In the genomic region with DNA sequence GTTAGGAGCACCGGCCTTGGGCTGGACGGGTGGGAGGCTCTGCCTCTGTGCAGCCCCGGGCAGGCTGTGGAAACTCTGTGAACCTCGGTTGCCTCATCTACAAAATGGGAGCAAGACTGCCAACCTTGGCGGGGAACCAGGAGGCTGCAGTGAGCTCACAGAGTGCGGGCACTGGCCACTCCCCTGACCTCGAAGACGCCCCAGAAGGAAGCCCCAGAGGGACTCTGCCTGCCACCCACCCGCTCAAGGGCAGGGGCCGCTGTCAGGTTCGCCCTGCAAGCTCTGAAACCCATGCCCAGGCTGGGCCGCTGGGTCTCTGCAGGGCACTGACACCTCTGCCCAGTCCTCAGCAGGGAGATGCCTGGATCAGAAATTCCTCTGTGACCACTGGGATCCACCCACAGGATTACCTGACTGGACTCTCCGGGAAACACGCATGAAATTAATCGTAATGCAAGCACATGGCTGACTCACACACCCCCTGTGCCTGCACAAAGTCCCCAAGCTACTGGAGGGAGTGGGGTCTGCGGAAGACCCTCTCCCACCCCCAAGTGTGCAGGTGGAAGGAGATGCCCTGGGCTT, we compare ENCODE assay signal across 26 cellular contexts. TPM values are rescaled to one million over a fixed set of nuclear protein-coding genes. Genes with fewer than 3 reads are reported as not detected.
DNase-seq lines count a peak whose midpoint lies in the region; ATAC-seq and TF ChIP-seq lines count a peak whose summit lies in the region.
"Had no signal": no experiment of that assay in that cellular context is flagged by ENCODE, and none has a peak within 500 bp of the region (broad histone marks: within the 10 kb centered on the region; RNA-seq: fewer than 3 reads in every experiment).

No MANE protein-coding gene starts in this region.

- ATAC-seq in right lobe of liver, result peak in 1 of 4 donors; percentile 36
- no peak for ATAC-seq in GM19467 (IDR thresholded peaks at IDR 0.05; ENCODE audit: unreplicated experiment)
- ATAC-seq: activated T-cell treated with anti-CD3 and anti-CD28 coated beads, Interleukin-2, amount 50 U/mL, for 72 hours; SK-N-SH treated with all-trans-retinoic acid at 6 μM for 48 hours had no signal

- H4K20me1 ChIP-seq in BLaER1, result no peaks in the 10 kb centered on the region

- no peaks in the 10 kb centered on the region for H3K27me3 ChIP-seq in BLaER1
- H3K27me3 ChIP-seq in breast epithelium, result peaks cover 0 to 5% of the 10 kb centered on the region in 2 donors
- no peaks in the 10 kb centered on the region for H3K27me3 ChIP-seq in right lobe of liver
- H3K27me3 ChIP-seq: MG63, neutrophil, upper lobe of right lung had no signal

- no peak for TF ChIP-seq POLR2A in breast epithelium (IDR thresholded peaks at IDR 0.05)
- no peak for TF ChIP-seq POLR2A in right lobe of liver (IDR thresholded peaks at IDR 0.05)

- H3K27ac ChIP-seq in BLaER1 (no peak overlapping the region), breast epithelium (no peak overlapping the region), right lobe of liver (peak overlapping the region; percentile 55 to 95 (median 82))
- H3K27ac ChIP-seq: adrenal gland, esophagus muscularis mucosa, neutrophil, upper lobe of right lung had no signal

- WGBS in right lobe of liver (ENCODE audit: insufficient coverage, low coverage, low lambda C conversion rate, missing lambda C conversion rate), result 61% methylated on average over 4 of the region's 16 CpGs

- H3K4me3 ChIP-seq in BLaER1 (no peak overlapping the region), breast epithelium (peak overlapping the region in 2 of 3 donors; percentile 38 to 59), right lobe of liver (no peak overlapping the region)
- H3K4me3 ChIP-seq: adrenal gland, esophagus muscularis mucosa, MG63, smooth muscle cell, upper lobe of right lung had no signal

- H3K4me2 ChIP-seq in BLaER1, result peak overlapping the region; percentile 50
- H3K4me2 ChIP-seq: smooth muscle cell had no signal

- no peaks in the 10 kb centered on the region for H3K9me3 ChIP-seq in BLaER1
- no peaks in the 10 kb centered on the region for H3K9me3 ChIP-seq in breast epithelium
- H3K9me3 ChIP-seq in right lobe of liver, result no peaks in the 10 kb centered on the region
- H3K9me3 ChIP-seq: adrenal gland, esophagus muscularis mucosa, MG63, neutrophil, upper lobe of right lung had no signal

- no peaks in the 10 kb centered on the region for H3K36me3 ChIP-seq in BLaER1
- no peaks in the 10 kb centered on the region for H3K36me3 ChIP-seq in breast epithelium
- no peaks in the 10 kb centered on the region for H3K36me3 ChIP-seq in right lobe of liver
- H3K36me3 ChIP-seq: adrenal gland, esophagus muscularis mucosa, MG63, neutrophil, upper lobe of right lung had no signal

- H3K9ac ChIP-seq in BLaER1, result no peak overlapping the region

- peaks cover 54% of the 10 kb centered on the region for H3K4me1 ChIP-seq in BLaER1
- H3K4me1 ChIP-seq in breast epithelium, result no peaks in the 10 kb centered on the region
- peaks cover 0 to 19% (median 8%) of the 10 kb centered on the region in 4 donors for H3K4me1 ChIP-seq in right lobe of liver
- H3K4me1 ChIP-seq: adrenal gland, esophagus muscularis mucosa, upper lobe of right lung had no signal

- no peak for TF ChIP-seq CTCF in breast epithelium (IDR thresholded peaks at IDR 0.05)
- no peak for TF ChIP-seq CTCF in right lobe of liver (IDR thresholded peaks at IDR 0.05)

- DNase-seq in LoVo (ENCODE audit: low spot score), result peak; percentile 28
- no peak for DNase-seq in breast epithelium (ENCODE audit: low spot score in 2 of 2)
- DNase-seq in right lobe of liver, result peak in 1 of 3 donors; percentile 49
- no peak for DNase-seq in DMS 273 (lab: John Stamatoyannopoulos, UW; ENCODE audit: unreplicated experiment)
- DNase-seq in ureter (ENCODE audit: low spot score), result no peak
- no peak for DNase-seq in SIG-M5 treated with dmso at 0.1 percent for 504 hours (lab: John Stamatoyannopoulos, UW; ENCODE audit: unreplicated experiment)
- DNase-seq: ACHN; activated CD4-positive, alpha-beta T cell treated with anti-CD3 and anti-CD28 coated beads, Interleukin-2, amount 10 ng/mL, durations not matched to agents 7 days and 5 days; activated naive CD4-positive, alpha-beta T cell treated with Interleukin-2 at 50 U/mL for 16 hours; activated T-cell treated with anti-CD3 and anti-CD28 coated beads, Interleukin-2, amount 50 U/mL, for 72 hours; HFFc6; hippocampal formation; IMR-90; MG63; NCI-H1436; NK-92 treated with Interleukin-12 subunit alpha and Interleukin-12 subunit beta, amount 100 ng/mL, for 24 hours; upper lobe of right lung had no signal

- intact Hi-C loops in breast epithelium (cut with DNase I; ENCODE audit: low total_unique reads), result no loop called here
- intact Hi-C loops in right lobe of liver (cut with DNase I), result no loop called here

RNA-seq across cellular contexts. Expression of a gene that starts 7.4 kb away (rescaled TPM):
- not detected for total RNA-seq in breast epithelium
- under 1 TPM in 3 of 6 experiments, not detected in 3; 0.09 to 0.80 (median 0.62) TPM for total RNA-seq in right lobe of liver
- total RNA-seq in ureter, result 9.0 TPM
- total RNA-seq: activated CD4-positive, alpha-beta T cell treated with anti-CD3 and anti-CD28 coated beads, Interleukin-2, amount 10 ng/mL, durations not matched to agents 7 days and 5 days; activated T-cell treated with anti-CD3 and anti-CD28 coated beads, Interleukin-2, amount 50 U/mL, for 72 hours; esophagus muscularis mucosa; HFFc6; IMR-90; myocyte; smooth muscle cell; T-helper 2 cell treated with Interferon-gamma antibody and Interleukin-4, amounts not matched to agents 100 ng/mL and 5 ng/mL, for 36 hours had no signal

RNA-seq across cellular contexts. Expression of a gene that starts 30.8 kb away (rescaled TPM):
- total RNA-seq in breast epithelium, result 10 to 100 TPM in 1 of 3 donors, 1 to 10 TPM in 2; 5.6 to 19.0 (median 8.6) TPM
- 1 to 10 TPM; 1.3 to 4.8 (median 4.1) TPM for total RNA-seq in right lobe of liver
- total RNA-seq in ureter, result 16.6 TPM

RNA-seq across cellular contexts. Expression of a gene that starts 50.9 kb away (rescaled TPM):
- 1 to 10 TPM; 5.6 to 8.8 (median 6.2) TPM for total RNA-seq in breast epithelium
- 1 to 10 TPM; 2.9 to 8.7 (median 6.4) TPM for total RNA-seq in right lobe of liver
- total RNA-seq in ureter, result 12.8 TPM

Comparison
In these comparisons a context has a peak if more than half of its experiments do, and no peak if none do; other contexts are left out.
1. H3K27ac ChIP-seq: peak in right lobe of liver (3 of 3); none in BLaER1 (single experiment) and breast epithelium (0 of 2).
2. H3K4me3 ChIP-seq: peak in breast epithelium (2 of 3); none in BLaER1 (single experiment) and right lobe of liver (0 of 3).